Comparison of ENCODE assay signal across 31 cellular contexts in genomic region chr20:58497911-58498310, GRCh38. TPM values are rescaled to one million over a fixed set of nuclear protein-coding genes. Genes with fewer than 3 reads are reported as not detected.
"Had no signal": no experiment of that assay in that cellular context is flagged by ENCODE, and none has a peak within 500 bp of the region (broad histone marks: within the 10 kb centered on the region; RNA-seq: fewer than 3 reads in every experiment).

No MANE protein-coding gene starts in this region.

- H3K9me3 ChIP-seq: neutrophil, pancreas, prostate gland, testis, transverse colon, upper lobe of right lung, vagina had no signal

- DNase-seq: naive B cell; naive thymus-derived CD8-positive, alpha-beta T cell; nephron progenitor cell; nucleus accumbens; pancreas; right cardiac atrium; spleen; stimulated activated CD4-positive, alpha-beta T cell treated with anti-CD3 and anti-CD28 coated beads, Interleukin-12 subunit alpha, Interleukin-12 subunit beta, amount 100 ng/mL, for 4 hours; stimulated activated CD4-positive, alpha-beta T cell treated with anti-CD3 and anti-CD28 coated beads, Interleukin-1b, Interleukin-23, amount 100 ng/mL, for 48 hours; stimulated activated CD4-positive, alpha-beta T cell treated with anti-CD3 and anti-CD28 coated beads, Interleukin-4, amount 100 ng/mL, for 1 hour; stimulated activated CD4-positive, alpha-beta T cell treated with anti-CD3 and anti-CD28 coated beads, Interleukin-4, amount 100 ng/mL, for 4 hours; stimulated activated CD8-positive, alpha-beta memory T cell treated with anti-CD3 and anti-CD28 coated beads, Interleukin-4, amount 100 ng/mL, for 48 hours; stimulated activated naive CD4-positive, alpha-beta T cell; stimulated activated naive CD8-positive, alpha-beta T cell treated with anti-CD3 and anti-CD28 coated beads, Interleukin-15, amount 100 ng/mL, for 72 hours; stimulated activated naive CD8-positive, alpha-beta T cell treated with anti-CD3 and anti-CD28 coated beads, Interleukin-15, Interleukin-2, amounts not matched to agents 100 U/mL and 50 U/mL, for 24 hours; substantia nigra; testis; tibial artery; transverse colon; upper lobe of right lung had no signal

- H3K4me3 ChIP-seq: pancreas, prostate gland, skin epidermis, smooth muscle cell, spleen, suprapubic skin, testis, tibial artery, transverse colon, upper lobe of right lung, vagina had no signal

- ATAC-seq: naive thymus-derived CD8-positive, alpha-beta T cell; pancreas; right cardiac atrium; sciatic nerve; stimulated activated memory B cell treated with anti-CD40 and anti-IgM and Interleukin-4, amounts not matched to agents 10 μg/mL and 1 μg/mL and 100 μg/mL, for 72 hours; stimulated activated naive CD8-positive, alpha-beta T cell treated with anti-CD3 and anti-CD28 coated beads, Interleukin-15, amount 100 ng/mL, for 72 hours; stimulated activated naive CD8-positive, alpha-beta T cell treated with anti-CD3 and anti-CD28 coated beads, Interleukin-15, Interleukin-2, amounts not matched to agents 100 U/mL and 50 U/mL, for 24 hours; upper lobe of right lung had no signal

- H3K4me1 ChIP-seq: pancreas, prostate gland, spleen, suprapubic skin, testis, tibial artery, transverse colon, upper lobe of right lung, vagina had no signal

- H3K27ac ChIP-seq: neutrophil, pancreas, prostate gland, skin epidermis, spleen, suprapubic skin, testis, tibial artery, transverse colon, upper lobe of right lung, vagina had no signal

- H3K27me3 ChIP-seq: pancreas, spleen, suprapubic skin, testis, tibial artery, transverse colon, upper lobe of right lung, vagina had no signal

- H3K4me2 ChIP-seq: smooth muscle cell had no signal

- FAIRE-seq: pancreas, urothelium cell line had no signal

- H3K36me3 ChIP-seq: neutrophil, pancreas, prostate gland, spleen, suprapubic skin, transverse colon, upper lobe of right lung, vagina had no signal

RNA-seq across cellular contexts. Expression of gene APCDD1L, which starts 17.3 kb away (rescaled TPM):
- total RNA-seq: naive thymus-derived CD8-positive, alpha-beta T cell; natural killer cell treated with Interleukin-12 subunit alpha and Interleukin-12 subunit beta and Interleukin-15 and Interleukin-18, amount 100 ng/mL, for 72 hours; neural crest cell; upper lobe of right lung had no signal
